In genomic region chr17:42686520-42687137, GRCh38 we compare ENCODE assay signal across 15 cellular contexts.
"Had no signal": no experiment of that assay in that cellular context is flagged by ENCODE, and none has a peak within 500 bp of the region (broad histone marks: within the 10 kb centered on the region; RNA-seq: fewer than 3 reads in every experiment).

No MANE protein-coding gene starts in this region.

- H3K27ac ChIP-seq: coronary artery, pancreas, upper lobe of left lung had no signal

- H3K9me3 Mint-ChIP-seq: activated naive CD4-positive, alpha-beta T cell treated with anti-CD3 and anti-CD28 coated beads, Interleukin-2, amount 50 U/mL, for 24 hours; activated T-cell treated with anti-CD3 and anti-CD28 coated beads, Interleukin-2, amount 50 U/mL, for 24 hours; stimulated activated naive CD8-positive, alpha-beta T cell treated with anti-CD3 and anti-CD28 coated beads, Interleukin-15, Interleukin-2, amounts not matched to agents 100 ng/mL and 50 ng/mL, for 24 hours; T-helper 2 cell treated with Interferon-gamma antibody and Interleukin-4, amounts not matched to agents 5 μg/mL and 100 μg/mL, for 36 hours had no signal

- H3K4me3 Mint-ChIP-seq: activated CD8-positive, alpha-beta memory T cell treated with anti-CD3 and anti-CD28 coated beads, Interleukin-2, amount 10 ng/mL, durations not matched to agents 7 days and 5 days; activated naive CD4-positive, alpha-beta T cell treated with anti-CD3 and anti-CD28 coated beads, Interleukin-2, amount 50 U/mL, for 24 hours; activated T-cell treated with anti-CD3 and anti-CD28 coated beads, Interleukin-2, amount 50 U/mL, for 24 hours; stimulated activated naive CD8-positive, alpha-beta T cell treated with anti-CD3 and anti-CD28 coated beads, Interleukin-15, Interleukin-2, amounts not matched to agents 100 ng/mL and 50 ng/mL, for 24 hours; T-helper 2 cell treated with Interferon-gamma antibody and Interleukin-4, amounts not matched to agents 5 μg/mL and 100 μg/mL, for 36 hours had no signal

- H3K27me3 ChIP-seq: pancreas had no signal

- H3K36me3 ChIP-seq: pancreas had no signal

- ATAC-seq: activated CD8-positive, alpha-beta memory T cell treated with anti-CD3 and anti-CD28 coated beads, Interleukin-2, amount 10 ng/mL, durations not matched to agents 7 days and 5 days; pancreas had no signal

- H3K36me3 Mint-ChIP-seq: activated CD8-positive, alpha-beta memory T cell treated with anti-CD3 and anti-CD28 coated beads, Interleukin-2, amount 10 ng/mL, durations not matched to agents 7 days and 5 days; activated naive CD4-positive, alpha-beta T cell treated with anti-CD3 and anti-CD28 coated beads, Interleukin-2, amount 50 U/mL, for 24 hours had no signal

- DNase-seq: activated CD4-positive, alpha-beta T cell treated with anti-CD3 and anti-CD28 coated beads, Interleukin-2, amount 50 U/mL, for 4 hours; activated CD4-positive, CD25-positive, alpha-beta regulatory T cell treated with anti-CD3 and anti-CD28 coated beads, Interleukin-2, amount 50 U/mL, for 72 hours; activated CD8-positive, alpha-beta memory T cell treated with anti-CD3 and anti-CD28 coated beads, Interleukin-2, amount 10 ng/mL, durations not matched to agents 7 days and 5 days; activated effector memory CD4-positive, alpha-beta T cell treated with Interleukin-2 at 50 U/mL for 16 hours; activated T-cell treated with anti-CD3 and anti-CD28 coated beads, Interleukin-2, amount 50 U/mL, for 24 hours; central memory CD4-positive, alpha-beta T cell; effector CD4-positive, alpha-beta T cell; stimulated activated CD4-positive, alpha-beta T cell treated with anti-CD3 and anti-CD28 coated beads, Interleukin-15, amount 100 ng/mL, for 24 hours; stimulated activated CD4-positive, alpha-beta T cell treated with anti-CD3 and anti-CD28 coated beads, Interleukin-4, amount 100 ng/mL, for 24 hours had no signal

- H3K27ac Mint-ChIP-seq: activated CD8-positive, alpha-beta memory T cell treated with anti-CD3 and anti-CD28 coated beads, Interleukin-2, amount 10 ng/mL, durations not matched to agents 7 days and 5 days; activated naive CD4-positive, alpha-beta T cell treated with anti-CD3 and anti-CD28 coated beads, Interleukin-2, amount 50 U/mL, for 24 hours; activated T-cell treated with anti-CD3 and anti-CD28 coated beads, Interleukin-2, amount 50 U/mL, for 24 hours; stimulated activated naive CD8-positive, alpha-beta T cell treated with anti-CD3 and anti-CD28 coated beads, Interleukin-15, Interleukin-2, amounts not matched to agents 100 ng/mL and 50 ng/mL, for 24 hours; T-helper 2 cell treated with Interferon-gamma antibody and Interleukin-4, amounts not matched to agents 5 μg/mL and 100 μg/mL, for 36 hours had no signal

- H3K9me3 ChIP-seq: pancreas, upper lobe of left lung had no signal

- H3K4me3 ChIP-seq: coronary artery, pancreas, upper lobe of left lung had no signal
